In genomic region chr4:140158234-140159030, GRCh38 we compare ENCODE assay signal across 13 cellular contexts. TPM values are rescaled to one million over a fixed set of nuclear protein-coding genes. Genes with fewer than 3 reads are reported as not detected.
DNase-seq lines count a peak whose midpoint lies in the region; TF ChIP-seq lines count a peak whose summit lies in the region.
"Had no signal": no experiment of that assay in that cellular context is flagged by ENCODE, and none has a peak within 500 bp of the region (broad histone marks: within the 10 kb centered on the region; RNA-seq: fewer than 3 reads in every experiment).

No MANE protein-coding gene starts in this region.

- 6 to 14% (median 7%) methylated on average over 5 of the region's 5 CpGs for WGBS in ovary, 3 donors

- TF ChIP-seq POLR2A in breast epithelium (IDR thresholded peaks at IDR 0.05) (no peak), ovary (IDR thresholded peaks at IDR 0.05) (no peak)

- H3K27ac ChIP-seq in breast epithelium = peak overlapping the region; percentile 42 to 69
- H3K27ac ChIP-seq in ovary = peak overlapping the region; percentile 53 to 71
- no peak overlapping the region for H3K27ac ChIP-seq in RWPE1

- TF ChIP-seq CTCF in breast epithelium (IDR thresholded peaks at IDR 0.05) (no peak), ovary (IDR thresholded peaks at IDR 0.05) (no peak), chondrocyte (IDR thresholded peaks at IDR 0.05) (no peak), RWPE1 (conservative IDR thresholded peaks at IDR 0.05; ENCODE audit: low read depth) (no peak)

- DNase-seq in GDM1 (lab: John Stamatoyannopoulos, UW) (peak; percentile 56), NCI-H2196 treated with DMSO at 0.1 percent for 48 hours (lab: John Stamatoyannopoulos, UW; ENCODE audit: unreplicated experiment) (peak; percentile 44), breast epithelium (ENCODE audit: low spot score in 2 of 2) (no peak), ovary (peak in 2 of 5 donors; percentile 34 to 41), NCI-H510A treated with DMSO at 0.1 percent for 48 hours (lab: John Stamatoyannopoulos, UW) (no peak), chondrocyte (ENCODE audit: low spot score) (no peak), RWPE1 (ENCODE audit: low spot score) (no peak)
- no peak for DNase-seq in activated naive CD4-positive, alpha-beta T cell treated with Interleukin-2 at 50 U/mL for 16 hours
- DNase-seq: activated T-cell treated with anti-CD3 and anti-CD28 coated beads, Interleukin-2, amount 50 U/mL, for 1 hour; kidney glomerular epithelial cell; stimulated activated naive CD8-positive, alpha-beta T cell treated with anti-CD3 and anti-CD28 coated beads, Interleukin-15, Interleukin-2, amounts not matched to agents 100 U/mL and 50 U/mL, for 24 hours; SW 1271 had no signal

- H3K9me3 Mint-ChIP-seq in chondrocyte (ENCODE audit: low read depth) = no peaks in the 10 kb centered on the region

- intact Hi-C loops in breast epithelium (cut with DNase I; ENCODE audit: low total_unique reads) (no loop called here), ovary (cut with DNase I) (loop anchor here in 2 of 4 donors (10.0 kb wide), 6 partner anchors 114 to 504 kb away; no protein-coding TSS in a partner anchor)

- H3K4me3 ChIP-seq in breast epithelium (no peak overlapping the region), ovary (no peak overlapping the region)
- H3K4me3 ChIP-seq: skin epidermis had no signal

- H3K4me1 Mint-ChIP-seq in chondrocyte (ENCODE audit: low read depth) = peaks cover 26% of the 10 kb centered on the region

- no peaks in the 10 kb centered on the region for H3K36me3 ChIP-seq in breast epithelium
- no peaks in the 10 kb centered on the region for H3K36me3 ChIP-seq in ovary

- H3K27me3 Mint-ChIP-seq in chondrocyte (ENCODE audit: low read depth) = no peaks in the 10 kb centered on the region

- H3K36me3 Mint-ChIP-seq in chondrocyte (ENCODE audit: low read depth) = no peaks in the 10 kb centered on the region

- H3K9me3 ChIP-seq in breast epithelium (no peaks in the 10 kb centered on the region), ovary (no peaks in the 10 kb centered on the region)

- H3K4me1 ChIP-seq in breast epithelium = peaks cover 0 to 4% of the 10 kb centered on the region in 2 donors
- H3K4me1 ChIP-seq in ovary (ENCODE audit: insufficient read depth) = peaks cover 10% of the 10 kb centered on the region

- CTCF ChIA-PET in RWPE1 (lab: Yijun Ruan, JAX) = interaction anchor here (0.6 kb wide), 1 partner anchor 865 kb away, joined by 4 read pairs; no protein-coding TSS in a partner anchor

- no peaks in the 10 kb centered on the region for H3K27me3 ChIP-seq in breast epithelium
- no peaks in the 10 kb centered on the region for H3K27me3 ChIP-seq in ovary

- POLR2A ChIA-PET in RWPE1 (lab: Yijun Ruan, JAX; ENCODE audit: low non-redundant PET) = no interaction called here

- H3K4me3 Mint-ChIP-seq in chondrocyte (ENCODE audit: unreplicated experiment) = no peak overlapping the region

- TF ChIP-seq EP300 in ovary (IDR thresholded peaks at IDR 0.05) = no peak

- no peak overlapping the region for H3K27ac Mint-ChIP-seq in chondrocyte (ENCODE audit: unreplicated experiment)

RNA-seq across cellular contexts. Expression of gene MAML3, which starts 4.4 kb away (rescaled TPM):
- 10 to 100 TPM in 2 of 3 donors, 1 to 10 TPM in 1; 5.0 to 16.8 (median 11.1) TPM for total RNA-seq in breast epithelium
- 10 to 100 TPM; 14.2 to 23.8 (median 17.0) TPM for total RNA-seq in ovary
- 10 to 100 TPM; 11.1 to 11.5 TPM for polyA plus RNA-seq in ovary
- 1.6 to 7.2 TPM (median 2.0 TPM) in 3 replicates for total RNA-seq in chondrocyte

Comparison
In these comparisons a context has a peak if more than half of its experiments do, and no peak if none do; other contexts are left out.
1. DNase-seq: peak in GDM1 (single experiment) and NCI-H2196 treated with DMSO at 0.1 percent for 48 hours (single experiment); none in breast epithelium (0 of 2), NCI-H510A treated with DMSO at 0.1 percent for 48 hours (single experiment), chondrocyte (single experiment), RWPE1 (single experiment) and activated naive CD4-positive, alpha-beta T cell treated with Interleukin-2 at 50 U/mL for 16 hours (single experiment).